8 cellular contexts compared by ENCODE assay signal in genomic region chr20:62501801-62502495, GRCh38. TPM values are rescaled to one million over a fixed set of nuclear protein-coding genes. Genes with fewer than 3 reads are reported as not detected.
DNase-seq lines count a peak whose midpoint lies in the region; ATAC-seq and TF ChIP-seq lines count a peak whose summit lies in the region.
"Had no signal": no experiment of that assay in that cellular context is flagged by ENCODE, and none has a peak within 500 bp of the region (broad histone marks: within the 10 kb centered on the region; RNA-seq: fewer than 3 reads in every experiment).

No MANE protein-coding gene starts in this region.

- CTCF ChIA-PET in activated CD4-positive, alpha-beta T cell treated with anti-CD3 and anti-CD28 coated beads, Interleukin-2, amount 10 ng/mL, durations not matched to agents 7 days and 5 days (lab: Charles Lee), result no interaction called here

- peak overlapping the region; percentile 67 for H3K27ac Mint-ChIP-seq in activated CD4-positive, alpha-beta T cell treated with anti-CD3 and anti-CD28 coated beads, Interleukin-2, amount 10 ng/mL, durations not matched to agents 7 days and 5 days

- H3K4me3 ChIP-seq in fibroblast of pulmonary artery (replicated peaks; ENCODE audit: low read depth, low read length), result no peak overlapping the region

- ATAC-seq in GM19351 (IDR thresholded peaks at IDR 0.05; ENCODE audit: unreplicated experiment), result peak; percentile 76
- peak; percentile 52 for ATAC-seq in HG03439 (IDR thresholded peaks at IDR 0.05; ENCODE audit: unreplicated experiment)

- no peaks in the 10 kb centered on the region for H3K36me3 Mint-ChIP-seq in activated CD4-positive, alpha-beta T cell treated with anti-CD3 and anti-CD28 coated beads, Interleukin-2, amount 10 ng/mL, durations not matched to agents 7 days and 5 days (ENCODE audit: low read depth)

- peak; percentile 47 for DNase-seq in activated CD4-positive, alpha-beta T cell treated with anti-CD3 and anti-CD28 coated beads, Interleukin-2, amount 10 ng/mL, durations not matched to agents 7 days and 5 days
- DNase-seq in fibroblast of pulmonary artery (ENCODE audit: low read depth), result peak; percentile 79
- DNase-seq in stimulated activated CD8-positive, alpha-beta memory T cell treated with anti-CD3 and anti-CD28 coated beads, Interleukin-7, amount 100 ng/mL, for 4 hours (ENCODE audit: low read depth in 2 of 2), result peak; percentile 57 to 64
- DNase-seq in globus pallidus (ENCODE audit: low spot score), result no peak
- no peak for DNase-seq in NCI-H1092 treated with DMSO at 0.1 percent for 48 hours (lab: John Stamatoyannopoulos, UW)

- H3K27me3 Mint-ChIP-seq in activated CD4-positive, alpha-beta T cell treated with anti-CD3 and anti-CD28 coated beads, Interleukin-2, amount 10 ng/mL, durations not matched to agents 7 days and 5 days, result no peaks in the 10 kb centered on the region

- H3K4me1 Mint-ChIP-seq in activated CD4-positive, alpha-beta T cell treated with anti-CD3 and anti-CD28 coated beads, Interleukin-2, amount 10 ng/mL, durations not matched to agents 7 days and 5 days, result peaks cover 25% of the 10 kb centered on the region

- POLR2A ChIA-PET in activated CD4-positive, alpha-beta T cell treated with anti-CD3 and anti-CD28 coated beads, Interleukin-2, amount 10 ng/mL, durations not matched to agents 7 days and 5 days (lab: Charles Lee), result no interaction called here

- H3K9me3 Mint-ChIP-seq in activated CD4-positive, alpha-beta T cell treated with anti-CD3 and anti-CD28 coated beads, Interleukin-2, amount 10 ng/mL, durations not matched to agents 7 days and 5 days, result no peaks in the 10 kb centered on the region

- no peak overlapping the region for H3K4me3 Mint-ChIP-seq in activated CD4-positive, alpha-beta T cell treated with anti-CD3 and anti-CD28 coated beads, Interleukin-2, amount 10 ng/mL, durations not matched to agents 7 days and 5 days

- TF ChIP-seq CTCF in fibroblast of pulmonary artery (IDR thresholded peaks at IDR 0.05; ENCODE audit: low read length, missing control alignments), result no peak

RNA-seq across cellular contexts. Expression of gene GATA5, which starts 26.2 kb away (rescaled TPM):
- total RNA-seq in activated CD4-positive, alpha-beta T cell treated with anti-CD3 and anti-CD28 coated beads, Interleukin-2, amount 10 ng/mL, durations not matched to agents 7 days and 5 days, result not detected
- total RNA-seq: activated CD8-positive, alpha-beta memory T cell treated with anti-CD3 and anti-CD28 coated beads for 36 hours had no signal

Comparison
In these comparisons a context has a peak if more than half of its experiments do, and no peak if none do; other contexts are left out.
1. DNase-seq: peak in activated CD4-positive, alpha-beta T cell treated with anti-CD3 and anti-CD28 coated beads, Interleukin-2, amount 10 ng/mL, durations not matched to agents 7 days and 5 days (single experiment), fibroblast of pulmonary artery (single experiment) and stimulated activated CD8-positive, alpha-beta memory T cell treated with anti-CD3 and anti-CD28 coated beads, Interleukin-7, amount 100 ng/mL, for 4 hours (2 of 2); none in globus pallidus (single experiment) and NCI-H1092 treated with DMSO at 0.1 percent for 48 hours (single experiment).